Comparison of ENCODE assay signal across 1 cellular context in genomic region chr1:107255469-107255868, GRCh38.
TF ChIP-seq lines count a peak whose summit lies in the region.

No MANE protein-coding gene starts in this region.

TF ChIP-seq in GM23338, 12 proteins besides CTCF, POLR2A, EP300 and RAD21 (continued from another document):
- TF ChIP-seq ZNF462 (CRISPR knock-in tag; IDR thresholded peaks at IDR 0.05) (no peak), ZNF114 (CRISPR knock-in tag; IDR thresholded peaks at IDR 0.05) (no peak), ZNF331 (CRISPR knock-in tag; IDR thresholded peaks at IDR 0.05; ENCODE audit: low read depth) (no peak), NANOG (IDR thresholded peaks at IDR 0.05; ENCODE audit: borderline replicate concordance) (no peak), STAT1 (IDR thresholded peaks at IDR 0.05; ENCODE audit: unreplicated experiment) (no peak)
